ENCODE assay signal across 19 cellular contexts in the genomic region with DNA sequence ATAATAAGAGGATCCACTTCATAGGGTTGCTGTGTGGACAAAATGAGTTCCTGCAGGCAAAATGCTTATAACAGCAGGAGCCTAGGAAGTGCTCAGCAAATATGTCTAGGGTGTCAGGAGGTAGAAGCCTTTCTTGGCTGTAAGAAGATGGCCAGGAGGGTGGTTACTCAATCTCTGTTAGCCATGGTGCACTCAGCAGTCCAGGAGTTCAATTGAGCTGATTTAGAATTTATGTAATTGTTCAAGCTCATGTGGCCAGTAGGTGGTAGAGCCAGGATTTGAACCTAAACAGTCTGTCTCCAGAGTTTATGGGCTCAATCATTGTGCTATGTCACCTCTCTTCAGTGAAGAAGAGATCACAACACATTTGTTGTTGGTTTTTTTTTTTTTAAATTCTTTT.
DNase-seq lines count a peak whose midpoint lies in the region; ATAC-seq, FAIRE-seq and TF ChIP-seq lines count a peak whose summit lies in the region.
"Had no signal": no experiment of that assay in that cellular context is flagged by ENCODE, and none has a peak within 500 bp of the region (broad histone marks: within the 10 kb centered on the region; RNA-seq: fewer than 3 reads in every experiment).

No MANE protein-coding gene starts in this region.

- DNase-seq in SHP77 treated with DMSO at 0.1 percent for 48 hours (lab: John Stamatoyannopoulos, UW) (peak; percentile 53), SHP77 (lab: John Stamatoyannopoulos, UW) (no peak), NCI-H146 treated with DMSO at 0.1 percent for 48 hours (lab: John Stamatoyannopoulos, UW; ENCODE audit: unreplicated experiment) (peak; percentile 9), NCI-H69 (lab: John Stamatoyannopoulos, UW) (peak; percentile 99), esophagus muscularis mucosa (ENCODE audit: extremely low spot score) (no peak), GM12892 (ENCODE audit: insufficient read length) (no peak)
- DNase-seq: Calu3; CD8-positive, alpha-beta T cell; GOT3; H7; HFFc6; IMR-90 had no signal

- H3K27ac ChIP-seq in esophagus muscularis mucosa (replicated peaks in 1 of 4) = no peak overlapping the region
- H3K27ac ChIP-seq: BLaER1 treated with 17β-estradiol and CSF1 and Interleukin-3, amounts not matched to agents 10 nM and 100 nM had no signal

- no peak for TF ChIP-seq EP300 in esophagus muscularis mucosa (IDR thresholded peaks at IDR 0.05)

- no peak for FAIRE-seq in GM12892 (lab: Jason Lieb, UNC)
- FAIRE-seq: G401.6, GM12891, GM18507, HTR-8/SVneo had no signal

- ATAC-seq in GM21447 (IDR thresholded peaks at IDR 0.05; ENCODE audit: unreplicated experiment) = no peak
- ATAC-seq: CD8-positive, alpha-beta T cell; HCT116 had no signal

- H3K36me3 ChIP-seq in esophagus muscularis mucosa = no peaks in the 10 kb centered on the region
- H3K36me3 ChIP-seq: BLaER1 treated with 17β-estradiol and CSF1 and Interleukin-3, amounts not matched to agents 10 nM and 100 nM had no signal

- no peak overlapping the region for H3K4me3 ChIP-seq in esophagus muscularis mucosa
- H3K4me3 ChIP-seq: BLaER1 treated with 17β-estradiol and CSF1 and Interleukin-3, amounts not matched to agents 10 nM and 100 nM had no signal

- H3K4me1 ChIP-seq in esophagus muscularis mucosa = no peaks in the 10 kb centered on the region
- H3K4me1 ChIP-seq: BLaER1 treated with 17β-estradiol and CSF1 and Interleukin-3, amounts not matched to agents 10 nM and 100 nM had no signal

- intact Hi-C loops in esophagus muscularis mucosa (cut with DNase I) = no loop called here

- no peaks in the 10 kb centered on the region for H3K27me3 ChIP-seq in esophagus muscularis mucosa
- H3K27me3 ChIP-seq: BLaER1 treated with 17β-estradiol and CSF1 and Interleukin-3, amounts not matched to agents 10 nM and 100 nM had no signal

- no peak for TF ChIP-seq CTCF in esophagus muscularis mucosa (IDR thresholded peaks at IDR 0.05)

- H3K9me3 ChIP-seq in esophagus muscularis mucosa = no peaks in the 10 kb centered on the region
- H3K9me3 ChIP-seq: BLaER1 treated with 17β-estradiol and CSF1 and Interleukin-3, amounts not matched to agents 10 nM and 100 nM had no signal

- TF ChIP-seq POLR2A in esophagus muscularis mucosa (IDR thresholded peaks at IDR 0.05; ENCODE audit: low read depth) (no peak), GM12892 (IDR thresholded peaks at IDR 0.05; ENCODE audit: low read depth, low read length) (no peak)

Comparison
In these comparisons a context has a peak if more than half of its experiments do, and no peak if none do; other contexts are left out.
1. DNase-seq: peak in SHP77 treated with DMSO at 0.1 percent for 48 hours (single experiment), NCI-H146 treated with DMSO at 0.1 percent for 48 hours (single experiment) and NCI-H69 (single experiment); none in SHP77 (0 of 2), esophagus muscularis mucosa (single experiment) and GM12892 (single experiment).